In genomic region chr16:58000706-58001676, GRCh38 we compare ENCODE assay signal across 8 cellular contexts. TPM values are rescaled to one million over a fixed set of nuclear protein-coding genes. Genes with fewer than 3 reads are reported as not detected.
DNase-seq lines count a peak whose midpoint lies in the region; ATAC-seq, FAIRE-seq and TF ChIP-seq lines count a peak whose summit lies in the region.

A gene with protein sequence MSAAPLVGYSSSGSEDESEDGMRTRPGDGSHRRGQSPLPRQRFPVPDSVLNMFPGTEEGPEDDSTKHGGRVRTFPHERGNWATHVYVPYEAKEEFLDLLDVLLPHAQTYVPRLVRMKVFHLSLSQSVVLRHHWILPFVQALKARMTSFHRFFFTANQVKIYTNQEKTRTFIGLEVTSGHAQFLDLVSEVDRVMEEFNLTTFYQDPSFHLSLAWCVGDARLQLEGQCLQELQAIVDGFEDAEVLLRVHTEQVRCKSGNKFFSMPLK (plus strand): TSS chr16:58001407. CDS start chr16:58001484, 77 bp downstream.

- H3K9me3 Mint-ChIP-seq in naive B cell = no peaks in the 10 kb centered on the region
- no peaks in the 10 kb centered on the region for H3K9me3 Mint-ChIP-seq in stimulated activated naive B cell treated with anti-CD40 and anti-IgM and Interleukin-4, amounts not matched to agents 10 μg/mL and 1 μg/mL and 100 μg/mL, for 72 hours

- peak; percentile 76 for ATAC-seq in GM19468 (IDR thresholded peaks at IDR 0.05; ENCODE audit: extremely low read depth, unreplicated experiment)
- ATAC-seq in naive B cell (ENCODE audit: low read depth in 2 of 2) = peak; percentile 81 to 82
- ATAC-seq in stimulated activated naive B cell treated with anti-CD40 and anti-IgM and Interleukin-4, amounts not matched to agents 10 μg/mL and 1 μg/mL and 100 μg/mL, for 72 hours (replicated peaks) = peak; percentile 83 to 86

- no peaks in the 10 kb centered on the region for H3K27me3 Mint-ChIP-seq in naive B cell
- no peaks in the 10 kb centered on the region for H3K27me3 Mint-ChIP-seq in stimulated activated naive B cell treated with anti-CD40 and anti-IgM and Interleukin-4, amounts not matched to agents 10 μg/mL and 1 μg/mL and 100 μg/mL, for 72 hours

- H3K4me3 Mint-ChIP-seq in naive B cell = peak within 1 kb of the TSS; percentile 90 to 97 (median 94)
- H3K4me3 Mint-ChIP-seq in stimulated activated naive B cell treated with anti-CD40 and anti-IgM and Interleukin-4, amounts not matched to agents 10 μg/mL and 1 μg/mL and 100 μg/mL, for 72 hours = peak within 1 kb of the TSS; percentile 96 to 98

- WGBS in esophagus squamous epithelium, 2 donors = 0 to 1% methylated on average over 6 to 23 of the region's 81 CpGs

- peak; percentile 39 for TF ChIP-seq CTCF in D721Med (IDR thresholded peaks at IDR 0.05; ENCODE audit: insufficient read depth, missing control alignments)
- peak; percentile 57 to 84 (median 72) for TF ChIP-seq CTCF in esophagus squamous epithelium (IDR thresholded peaks at IDR 0.05)

- peaks cover 13 to 38% (median 20%) of the 10 kb centered on the region in 3 donors for H3K36me3 ChIP-seq in esophagus squamous epithelium

- no peaks in the 10 kb centered on the region for H3K36me3 Mint-ChIP-seq in naive B cell
- peaks cover 25 to 33% of the 10 kb centered on the region in 2 donors for H3K36me3 Mint-ChIP-seq in stimulated activated naive B cell treated with anti-CD40 and anti-IgM and Interleukin-4, amounts not matched to agents 10 μg/mL and 1 μg/mL and 100 μg/mL, for 72 hours

- TF ChIP-seq POLR2A in esophagus squamous epithelium (IDR thresholded peaks at IDR 0.05) = peak in 1 of 4 donors; percentile 72

- H3K4me1 ChIP-seq in esophagus squamous epithelium = peaks cover 13 to 48% (median 33%) of the 10 kb centered on the region in 3 donors

- H3K4me1 Mint-ChIP-seq in naive B cell = peaks cover 29 to 55% (median 35%) of the 10 kb centered on the region in 3 donors
- peaks cover 36 to 61% of the 10 kb centered on the region in 2 donors for H3K4me1 Mint-ChIP-seq in stimulated activated naive B cell treated with anti-CD40 and anti-IgM and Interleukin-4, amounts not matched to agents 10 μg/mL and 1 μg/mL and 100 μg/mL, for 72 hours

- peak within 1 kb of the TSS; percentile 90 to 96 (median 93) for H3K27ac ChIP-seq in esophagus squamous epithelium

- no peak for FAIRE-seq in D721Med (lab: Jason Lieb, UNC)

- H3K4me3 ChIP-seq in esophagus squamous epithelium = peak within 1 kb of the TSS; percentile 65 to 91 (median 78)

- H3K27me3 ChIP-seq in esophagus squamous epithelium = no peaks in the 10 kb centered on the region

- intact Hi-C loops in esophagus squamous epithelium (cut with DNase I) = loop anchor here (5.0 kb wide), 2 partner anchors 99 to 244 kb away; no protein-coding TSS in a partner anchor

- peak within 1 kb of the TSS; percentile 80 to 97 (median 95) for H3K27ac Mint-ChIP-seq in naive B cell
- H3K27ac Mint-ChIP-seq in stimulated activated naive B cell treated with anti-CD40 and anti-IgM and Interleukin-4, amounts not matched to agents 10 μg/mL and 1 μg/mL and 100 μg/mL, for 72 hours = peak within 1 kb of the TSS; percentile 96

- DNase-seq in D721Med (ENCODE audit: insufficient read length, low spot score) (peak; percentile 85), HS-5 (ENCODE audit: low read depth) (peak; percentile 45), OCI-M2 (lab: John Stamatoyannopoulos, UW; ENCODE audit: unreplicated experiment) (peak; percentile 32), esophagus squamous epithelium (lab: John Stamatoyannopoulos, UW) (no peak), naive B cell (peak; percentile 95)
- peak; percentile 91 to 92 for DNase-seq in activated T-cell treated with anti-CD3 and anti-CD28 coated beads, Interleukin-2, amount 50 U/mL, for 48 hours
- DNase-seq in stimulated activated naive B cell treated with anti-CD40 and anti-IgM and Interleukin-4, amounts not matched to agents 10 μg/mL and 1 μg/mL and 100 μg/mL, for 72 hours = peak; percentile 87

- no peaks in the 10 kb centered on the region for H3K9me3 ChIP-seq in esophagus squamous epithelium

RNA-seq across cellular contexts. Expression of the gene that starts here (rescaled TPM):
- 10 to 100 TPM; 11.2 to 23.9 (median 18.6) TPM for total RNA-seq in esophagus squamous epithelium
- 10 to 100 TPM; 19.8 to 30.5 (median 25.8) TPM for polyA plus RNA-seq in naive B cell (ENCODE audit: low read depth in 6 of 6)
